ENCODE assay signal across 8 cellular contexts in genomic region chr5:64612349-64612961, GRCh38.
DNase-seq lines count a peak whose midpoint lies in the region; ATAC-seq and TF ChIP-seq lines count a peak whose summit lies in the region.

No MANE protein-coding gene starts in this region.

- no peak for TF ChIP-seq POLR2A in tibial nerve (IDR thresholded peaks at IDR 0.05)

- TF ChIP-seq CTCF in DOHH2 (IDR thresholded peaks at IDR 0.05; ENCODE audit: low read depth, low read length, poor library complexity, severe bottlenecking) (peak; percentile 62), brain (conservative IDR thresholded peaks at IDR 0.05) (peak; percentile 89 to 96), tibial nerve (IDR thresholded peaks at IDR 0.05) (peak; percentile 28 to 72 (median 51))

- no peak overlapping the region for H3K4me3 Mint-ChIP-seq in brain
- no peak overlapping the region for H3K4me3 Mint-ChIP-seq in activated CD4-positive, alpha-beta memory T cell treated with anti-CD3 and anti-CD28 coated beads, Interleukin-2, amount 10 ng/mL, durations not matched to agents 7 days and 5 days

- DNase-seq in NCI-H2029 (lab: John Stamatoyannopoulos, UW) (peak; percentile 61), inferior parietal cortex (ENCODE audit: extremely low spot score) (peak; percentile 87), tibial nerve (ENCODE audit: low spot score in 2 of 2) (peak; percentile 13 to 65)
- no peak for DNase-seq in activated CD4-positive, alpha-beta memory T cell treated with anti-CD3 and anti-CD28 coated beads, Interleukin-2, amount 10 ng/mL, durations not matched to agents 7 days and 5 days

- H3F3A ChIP-seq in DOHH2 (ENCODE audit: control insufficient read depth, insufficient read depth), result no peaks in the 10 kb centered on the region

- H3K36me3 ChIP-seq in DOHH2 (ENCODE audit: control insufficient read depth, low read length) (no peaks in the 10 kb centered on the region), tibial nerve (no peaks in the 10 kb centered on the region)

- peak; percentile 31 for ATAC-seq in GM21619 (IDR thresholded peaks at IDR 0.05; ENCODE audit: unreplicated experiment)
- no peak for ATAC-seq in GM21526 (IDR thresholded peaks at IDR 0.05; ENCODE audit: low FRiP score, unreplicated experiment)

- 16 to 19% methylated on average over 5 of the region's 5 CpGs for WGBS in tibial nerve, 2 donors

- no peaks in the 10 kb centered on the region for H3K36me3 Mint-ChIP-seq in brain
- H3K36me3 Mint-ChIP-seq in activated CD4-positive, alpha-beta memory T cell treated with anti-CD3 and anti-CD28 coated beads, Interleukin-2, amount 10 ng/mL, durations not matched to agents 7 days and 5 days (ENCODE audit: low read depth), result no peaks in the 10 kb centered on the region

- H3K4me1 ChIP-seq in DOHH2 (ENCODE audit: control insufficient read depth, low read length) (no peaks in the 10 kb centered on the region), tibial nerve (peaks cover 0 to 2% (median 0%) of the 10 kb centered on the region in 4 donors)

- no peaks in the 10 kb centered on the region for H3K9me2 ChIP-seq in DOHH2 (replicated peaks; ENCODE audit: control insufficient read depth, low read length)

- no peaks in the 10 kb centered on the region for H3K27me3 Mint-ChIP-seq in brain
- H3K27me3 Mint-ChIP-seq in activated CD4-positive, alpha-beta memory T cell treated with anti-CD3 and anti-CD28 coated beads, Interleukin-2, amount 10 ng/mL, durations not matched to agents 7 days and 5 days, result peaks cover 38% of the 10 kb centered on the region

- no peaks in the 10 kb centered on the region for H4K20me1 ChIP-seq in DOHH2 (ENCODE audit: control insufficient read depth, insufficient read depth, low read depth, low read length)

- H3K27ac ChIP-seq in DOHH2 (ENCODE audit: low read depth, low read length), result no peak overlapping the region
- H3K27ac ChIP-seq in tibial nerve, result no peak overlapping the region

- H3K27me3 ChIP-seq in DOHH2 (ENCODE audit: control insufficient read depth, low read length) (peaks cover 3% of the 10 kb centered on the region; the same call in 1 of the 2 replicates), tibial nerve (peaks cover 0 to 3% of the 10 kb centered on the region in 2 donors)

- H3K4me1 Mint-ChIP-seq in brain, result peaks cover 4% of the 10 kb centered on the region
- no peaks in the 10 kb centered on the region for H3K4me1 Mint-ChIP-seq in activated CD4-positive, alpha-beta memory T cell treated with anti-CD3 and anti-CD28 coated beads, Interleukin-2, amount 10 ng/mL, durations not matched to agents 7 days and 5 days

- H3K9me3 ChIP-seq in DOHH2 (ENCODE audit: control insufficient read depth, insufficient read depth, low read length), result no peaks in the 10 kb centered on the region
- H3K9me3 ChIP-seq in tibial nerve, result no peaks in the 10 kb centered on the region

- TF ChIP-seq EP300 in tibial nerve (IDR thresholded peaks at IDR 0.05), result no peak

- H3K4me2 ChIP-seq in DOHH2 (ENCODE audit: low read length), result no peak overlapping the region

- no peaks in the 10 kb centered on the region for H3K79me2 ChIP-seq in DOHH2 (ENCODE audit: control insufficient read depth, low read length)

- no peak overlapping the region for H3K4me3 ChIP-seq in DOHH2 (ENCODE audit: low read length)
- no peak overlapping the region for H3K4me3 ChIP-seq in tibial nerve

- CTCF ChIA-PET in activated CD4-positive, alpha-beta memory T cell treated with anti-CD3 and anti-CD28 coated beads, Interleukin-2, amount 10 ng/mL, durations not matched to agents 7 days and 5 days (lab: Charles Lee), result interaction anchor here (1.1 to 3.0 kb wide), 3 partner anchors 14 to 384 kb away, joined by 5 to 7 read pairs (median 7); no protein-coding TSS in a partner anchor

- H3K9me3 Mint-ChIP-seq in brain, result no peaks in the 10 kb centered on the region
- H3K9me3 Mint-ChIP-seq in activated CD4-positive, alpha-beta memory T cell treated with anti-CD3 and anti-CD28 coated beads, Interleukin-2, amount 10 ng/mL, durations not matched to agents 7 days and 5 days, result no peaks in the 10 kb centered on the region

- POLR2A ChIA-PET in activated CD4-positive, alpha-beta memory T cell treated with anti-CD3 and anti-CD28 coated beads, Interleukin-2, amount 10 ng/mL, durations not matched to agents 7 days and 5 days (lab: Charles Lee), result no interaction called here

- H3K27ac Mint-ChIP-seq in brain, result peak overlapping the region in 1 of 5 experiments; percentile 48
- H3K27ac Mint-ChIP-seq in activated CD4-positive, alpha-beta memory T cell treated with anti-CD3 and anti-CD28 coated beads, Interleukin-2, amount 10 ng/mL, durations not matched to agents 7 days and 5 days, result no peak overlapping the region
